ENCODE assay signal across 6 cellular contexts in the genomic region with DNA sequence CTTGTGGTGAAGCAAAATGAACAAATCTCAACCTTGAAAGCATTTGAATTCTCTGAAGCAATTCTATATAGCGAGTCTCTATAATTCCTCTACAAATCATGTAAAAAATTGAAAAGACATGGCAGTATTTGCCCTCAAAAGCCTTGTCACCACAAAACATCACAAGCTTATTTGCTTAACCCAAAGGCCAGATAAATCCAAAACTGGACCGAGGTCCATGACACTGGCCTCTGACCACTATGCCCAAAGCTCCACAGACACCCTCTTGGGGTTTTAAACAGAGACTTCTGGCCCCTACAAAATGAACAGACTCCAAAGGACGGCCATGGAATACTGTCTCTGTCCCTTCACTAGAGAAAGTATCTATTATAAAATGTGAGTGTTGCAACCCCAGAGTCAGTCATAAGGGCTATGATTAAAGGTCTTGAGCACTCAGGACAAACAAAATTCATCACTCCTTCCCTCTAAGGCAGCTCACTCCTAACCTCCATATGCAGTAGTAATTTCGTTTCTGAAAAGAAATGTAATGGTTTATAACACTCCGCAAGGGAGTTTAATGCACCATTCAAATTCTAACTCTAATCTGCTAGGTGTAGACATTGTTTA. TPM values are rescaled to one million over a fixed set of nuclear protein-coding genes. Genes with fewer than 3 reads are reported as not detected.
DNase-seq lines count a peak whose midpoint lies in the region; ATAC-seq, FAIRE-seq and TF ChIP-seq lines count a peak whose summit lies in the region.
"Not testable (repeated sequence)": the region's sequence is repeated elsewhere in the genome, so short reads cannot be mapped to it uniquely, and the experiment has no call there.

No MANE protein-coding gene starts in this region.

- not testable (repeated sequence) for H3K79me2 ChIP-seq in K562 (ENCODE audit: control insufficient read depth, insufficient read depth, low read length); HepG2 (ENCODE audit: insufficient read depth, low read length)

- BruUV-seq in K562 (replicated peaks; lab: Mats Ljungman, UMichigan); HepG2 (replicated peaks; lab: Mats Ljungman, UMichigan): not testable (repeated sequence)

- H3K27ac Mint-ChIP-seq in neural crest cell (ENCODE audit: unreplicated experiment), result peak overlapping the region; percentile 19

- not testable (repeated sequence) for TF ChIP-seq CTCF in K562 (IDR thresholded peaks at IDR 0.05 in 2 of 3, conservative IDR thresholded peaks at IDR 0.05 in 1 of 3; ENCODE audit: insufficient read depth in 2 of 3, low read depth in 1 of 3, low read length in 3 of 3); HepG2 (CRISPR knock-in tag; IDR thresholded peaks at IDR 0.05); neural crest cell (conservative IDR thresholded peaks at IDR 0.05); gastrocnemius medialis (IDR thresholded peaks at IDR 0.05 in 4 of 5, conservative IDR thresholded peaks at IDR 0.05 in 1 of 5)

- CTCF ChIA-PET in K562 (lab: Yijun Ruan, JAX; ENCODE audit: low intra/inter-chr PET ratio); HepG2 (lab: Yijun Ruan, JAX; ENCODE audit: low intra/inter-chr PET ratio, low total read pairs): not testable (repeated sequence)

- not testable (repeated sequence) for TF ChIP-seq EP300 in K562 (IDR thresholded peaks at IDR 0.05; ENCODE audit: low read length); HepG2 (IDR thresholded peaks at IDR 0.05; ENCODE audit: low read depth in 2 of 2, low read length in 2 of 2); HepG2 (CRISPR knock-in tag; IDR thresholded peaks at IDR 0.05; ENCODE audit: borderline replicate concordance)

- not testable (repeated sequence) for H3K27me3 Mint-ChIP-seq in neural crest cell (ENCODE audit: low read depth)

- H3K36me3 ChIP-seq in K562 (ENCODE audit: control insufficient read depth, insufficient read depth, low read length); HepG2 (replicated peaks in 1 of 2; ENCODE audit: control insufficient read depth in 1 of 2, insufficient read depth in 2 of 2, low read length in 2 of 2); gastrocnemius medialis: not testable (repeated sequence)

- not testable (repeated sequence) for H3K4me1 Mint-ChIP-seq in neural crest cell

- H3K36me3 Mint-ChIP-seq in neural crest cell (ENCODE audit: low read depth), result not testable (repeated sequence)

- not testable (repeated sequence) for H2AFZ ChIP-seq in K562 (ENCODE audit: low read depth, low read length); HepG2 (ENCODE audit: low read length)

- H3K4me3 ChIP-seq in K562; HepG2 (replicated peaks in 1 of 3; ENCODE audit: insufficient read depth in 1 of 3, low read depth in 2 of 3, low read length in 3 of 3); gastrocnemius medialis: not testable (repeated sequence)

- not testable (repeated sequence) for TF ChIP-seq POLR2A in K562 (conservative IDR thresholded peaks at IDR 0.05); HepG2 (IDR thresholded peaks at IDR 0.05; ENCODE audit: insufficient read depth in 1 of 2, low read depth in 2 of 2, low read length in 2 of 2); gastrocnemius medialis (IDR thresholded peaks at IDR 0.05)

- H3K9ac ChIP-seq in K562 (ENCODE audit: insufficient read depth in 1 of 2, low read depth in 2 of 2, low read length in 2 of 2); HepG2 (ENCODE audit: insufficient read depth, low read depth, low read length): not testable (repeated sequence)

- H3K4me1 ChIP-seq in K562 (replicated peaks in 1 of 2; ENCODE audit: control insufficient read depth in 2 of 2, insufficient read depth in 2 of 2, low read length in 2 of 2); HepG2 (ENCODE audit: insufficient read depth, low read length): not testable (repeated sequence)
- H3K4me1 ChIP-seq in gastrocnemius medialis, result peaks cover 11 to 12% of the 10 kb centered on the region in 2 donors

- not testable (repeated sequence) for H3K9me1 ChIP-seq in K562 (ENCODE audit: control insufficient read depth, insufficient read depth, low read length)

- FAIRE-seq in K562 (lab: Jason Lieb, UNC), result peak; percentile 37
- FAIRE-seq in HepG2 (lab: Jason Lieb, UNC), result not testable (repeated sequence)

- H3K27ac ChIP-seq in K562 (ENCODE audit: extremely low read depth, low read depth, low read length); HepG2 (ENCODE audit: extremely low read length, insufficient read depth, low read length): not testable (repeated sequence)
- H3K27ac ChIP-seq in gastrocnemius medialis, result peak overlapping the region in 2 of 4 donors; percentile 1 to 43

- not testable (repeated sequence) for H3K4me2 ChIP-seq in K562 (ENCODE audit: insufficient read depth, low read length)
- H3K4me2 ChIP-seq in HepG2 (ENCODE audit: low read depth, low read length), result 0 out of 2 replicates have a peak overlapping the region, but pooled peaks have one; percentile 36

- POLR2A ChIA-PET in K562 (lab: Yijun Ruan, JAX); HepG2 (lab: Yijun Ruan, JAX): not testable (repeated sequence)

- not testable (repeated sequence) for TF ChIP-seq RAD21 in K562 (CRISPR knock-in tag; conservative IDR thresholded peaks at IDR 0.05 in 1 of 2, IDR thresholded peaks at IDR 0.05 in 1 of 2); HepG2 (CRISPR knock-in tag; IDR thresholded peaks at IDR 0.05)

- H3K4me3 Mint-ChIP-seq in neural crest cell, result not testable (repeated sequence)

- not testable (repeated sequence) for H3K9me3 Mint-ChIP-seq in neural crest cell

- not testable (repeated sequence) for H4K20me1 ChIP-seq in K562 (replicated peaks; ENCODE audit: control insufficient read depth, insufficient read depth, low read length); HepG2 (ENCODE audit: insufficient read depth, low read length)

- peak; percentile 7 for DNase-seq in HCEC 1CT
- peak; percentile 58 for DNase-seq in NCI-H2227 treated with DMSO at 0.1 percent for 48 hours (lab: John Stamatoyannopoulos, UW)
- not testable (repeated sequence) for DNase-seq in K562 (ENCODE audit: extremely low read depth in 1 of 4, low spot score in 3 of 4); neural crest cell (ENCODE audit: low read depth, low spot score); gastrocnemius medialis
- DNase-seq in HepG2 (ENCODE audit: low spot score), result peak; percentile 5

- in situ Hi-C loops in K562 (cut with MboI); HepG2 (cut with HindIII; ENCODE audit: extremely low pct_ligation_motif_present, low pct_unique_long_range_greater_than_20kb); gastrocnemius medialis (cut with MboI; ENCODE audit: low sequenced_read_pairs in 4 of 4): not testable (repeated sequence)

- intact Hi-C loops in K562 (cut with micrococcal nuclease); gastrocnemius medialis (cut with DNase I; ENCODE audit: low total_unique reads): not testable (repeated sequence)
- intact Hi-C loops in HepG2 (cut with micrococcal nuclease; ENCODE audit: unreplicated experiment), result loop anchor here (10.0 kb wide), 1 partner anchor 596 kb away; no protein-coding TSS in a partner anchor

- ATAC-seq in K562 (0 out of 3 replicates have a peak, but pooled peaks have one; percentile 14), HepG2 (peak; percentile 31; the same call in 2 of the 3 replicates), gastrocnemius medialis (peak; percentile 59 to 65)

- WGBS in K562 (ENCODE audit: insufficient coverage, low coverage, missing lambda C conversion rate), result 69% methylated on average over 5 of the region's 5 CpGs
- 68% methylated on average over 5 of the region's 5 CpGs for WGBS in HepG2 (ENCODE audit: low lambda C conversion rate)

- H3K27me3 ChIP-seq in K562 (ENCODE audit: control insufficient read depth in 2 of 2, insufficient read depth in 2 of 2, low read length in 2 of 2); HepG2 (ENCODE audit: control insufficient read depth in 1 of 2, insufficient read depth in 2 of 2, low read length in 2 of 2); gastrocnemius medialis: not testable (repeated sequence)

- H3K9me3 ChIP-seq in K562 (replicated peaks; ENCODE audit: control insufficient read depth, insufficient read depth, low read depth, low read length); HepG2 (ENCODE audit: low read length); gastrocnemius medialis: not testable (repeated sequence)

RNA-seq across cellular contexts. Expression of a gene that starts 47.6 kb away (rescaled TPM):
- 55.6 and 75.9 TPM in 2 replicates for total RNA-seq in K562 (2011; cell fraction: chromatin; rRNA removed; ENCODE audit: low replicate concordance)
- total RNA-seq in K562 (2011; cell fraction: nucleolus; rRNA removed), result 29.4 and 32.8 TPM in 2 replicates
- total RNA-seq in K562 (2011; cell fraction: nucleoplasm; rRNA removed), result 32.4 and 37.9 TPM in 2 replicates
- total RNA-seq in K562 (2014; rRNA removed) (9.4 and 10.2 TPM in 2 replicates), K562 (2014; rRNA removed; fragmentation: Illumina TruSeq; extraction: Trizol) (12.9 TPM in 2 replicates), K562 (2015; rRNA removed; fragmentation: Illumina TruSeq; extraction: Trizol) (13.6 and 14.7 TPM in 2 replicates), K562 (2021) (7.7 and 9.8 TPM in 2 replicates), HepG2 (2016; rRNA removed; fragmentation: Illumina TruSeq; extraction: Trizol) (3.3 and 5.5 TPM in 2 replicates), neural crest cell (2.7 and 3.4 TPM in 2 replicates), gastrocnemius medialis (1 to 10 TPM; 2.5 to 6.0 (median 2.9) TPM)
- polyA plus RNA-seq in K562 (2011; rRNA removed) (7.2 and 10.0 TPM in 2 replicates), K562 (2014; fragmentation: Illumina TruSeq; extraction: Trizol) (7.3 and 9.1 TPM in 2 replicates), K562 (2014; fragmentation: Nextera tagmentation; extraction: Ambion mirVana) (1 to 10 TPM; 5.8 to 9.8 TPM), K562 (2014; rRNA removed) (6.2 and 7.2 TPM in 2 replicates), HepG2 (2011; rRNA removed) (1.8 and 2.0 TPM in 2 replicates)
- polyA plus RNA-seq in K562 (2011; cell fraction: cytosol; rRNA removed), result 3.7 and 4.5 TPM in 2 replicates
- 5.4 and 5.5 TPM in 2 replicates for polyA plus RNA-seq in K562 (2011; cell fraction: nucleus; rRNA removed)
- 5.4 and 5.7 TPM in 2 replicates for polyA plus RNA-seq in K562 (2012)
- polyA minus RNA-seq in K562 (2011; rRNA and poly(A)+ RNA removed), result 29.4 and 37.8 TPM in 2 replicates
- 5.4 and 7.9 TPM in 2 replicates for polyA minus RNA-seq in K562 (2011; cell fraction: cytosol; rRNA and poly(A)+ RNA removed)
- 13.6 and 21.1 TPM in 2 replicates for polyA minus RNA-seq in K562 (2011; cell fraction: nucleus; rRNA and poly(A)+ RNA removed)
- 1.5 and 1.6 TPM in 2 replicates for total RNA-seq in HepG2 (2016; cell fraction: cytosol; rRNA removed; fragmentation: Illumina TruSeq; extraction: Trizol; ENCODE audit: low read depth)
- 2.8 and 5.6 TPM in 2 replicates for total RNA-seq in HepG2 (2016; cell fraction: insoluble cytoplasmic fraction; rRNA removed; fragmentation: Illumina TruSeq; extraction: Trizol)
- total RNA-seq in HepG2 (2016; cell fraction: membrane; rRNA removed; fragmentation: Illumina TruSeq; extraction: Trizol), result 1.2 and 1.3 TPM in 2 replicates
- 9.3 and 10.6 TPM in 2 replicates for total RNA-seq in HepG2 (2016; cell fraction: nucleus; rRNA removed; fragmentation: Illumina TruSeq; extraction: Trizol)
- polyA plus RNA-seq in HepG2 (2011; cell fraction: cytosol; rRNA removed), result 1.1 and 1.4 TPM in 2 replicates
- 1.1 and 1.4 TPM in 2 replicates for polyA plus RNA-seq in HepG2 (2011; cell fraction: nucleus; rRNA removed)
- 1.9 TPM in 2 replicates for polyA plus RNA-seq in HepG2 (2012)
- polyA plus RNA-seq in HepG2 (2016; cell fraction: cytosol; fragmentation: Illumina TruSeq; extraction: Trizol; ENCODE audit: low read depth), result 0.45 and 0.68 TPM in 2 replicates
- 1.6 and 1.9 TPM in 2 replicates for polyA plus RNA-seq in HepG2 (2016; cell fraction: insoluble cytoplasmic fraction; fragmentation: Illumina TruSeq; extraction: Trizol; ENCODE audit: low read depth)
- polyA plus RNA-seq in HepG2 (2016; cell fraction: membrane; fragmentation: Illumina TruSeq; extraction: Trizol; ENCODE audit: low read depth), result 0.79 and 1.1 TPM in 2 replicates
- polyA plus RNA-seq in HepG2 (2016; cell fraction: nucleus; fragmentation: Illumina TruSeq; extraction: Trizol; ENCODE audit: insufficient read depth, low read depth), result 4.3 and 4.4 TPM in 2 replicates
- 2.6 and 4.8 TPM in 2 replicates for polyA minus RNA-seq in HepG2 (2011; rRNA and poly(A)+ RNA removed; ENCODE audit: low replicate concordance)
- 1.6 and 2.0 TPM in 2 replicates for polyA minus RNA-seq in HepG2 (2011; cell fraction: cytosol; rRNA and poly(A)+ RNA removed)
- 8.5 and 9.2 TPM in 2 replicates for polyA minus RNA-seq in HepG2 (2011; cell fraction: nucleus; rRNA and poly(A)+ RNA removed)
